Comparison of ENCODE assay signal across 9 cellular contexts in the genomic region with DNA sequence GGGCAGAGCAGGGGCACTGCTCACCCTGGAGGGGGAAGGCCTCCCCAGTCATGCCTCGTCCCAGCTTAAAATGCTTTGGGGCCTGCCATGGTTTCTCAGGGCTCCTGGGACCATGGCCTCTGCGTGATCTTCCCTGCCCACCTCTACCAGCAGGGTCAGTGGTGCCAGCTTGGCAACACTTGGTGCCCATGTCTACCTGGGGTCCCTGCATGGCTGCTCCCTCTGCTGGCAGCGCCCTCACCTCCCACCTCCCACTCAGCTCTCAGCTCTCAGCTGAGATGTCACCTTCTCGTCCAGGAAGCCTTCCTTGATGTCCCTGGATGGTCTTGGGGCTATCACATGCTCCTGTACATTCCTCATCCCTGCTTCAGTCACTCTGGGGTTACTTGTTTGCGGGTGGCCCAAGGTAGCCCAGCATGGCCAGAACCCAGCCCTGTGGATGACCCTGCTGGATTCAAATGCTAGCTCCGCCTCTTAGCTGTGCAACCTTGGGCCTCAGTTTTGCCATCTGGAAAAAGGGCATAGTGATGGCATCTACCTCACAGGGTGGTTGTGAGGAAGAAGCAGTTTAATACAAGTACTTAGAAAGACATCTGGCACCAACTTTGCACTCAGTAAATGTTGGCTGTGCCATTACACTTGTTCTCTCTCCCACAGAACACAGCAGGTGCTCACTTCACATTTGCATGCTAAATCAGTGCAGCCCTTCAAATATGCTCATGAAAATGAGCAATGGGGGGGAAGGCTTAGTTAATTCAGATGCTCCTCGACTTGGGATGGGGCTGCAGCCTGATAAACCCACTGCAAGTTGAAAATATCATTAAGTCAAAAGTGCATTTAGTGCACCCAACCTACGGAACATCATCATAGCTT. TPM values are rescaled to one million over a fixed set of nuclear protein-coding genes. Genes with fewer than 3 reads are reported as not detected.
DNase-seq lines count a peak whose midpoint lies in the region; ATAC-seq and TF ChIP-seq lines count a peak whose summit lies in the region.
"Had no signal": no experiment of that assay in that cellular context is flagged by ENCODE, and none has a peak within 500 bp of the region (broad histone marks: within the 10 kb centered on the region; RNA-seq: fewer than 3 reads in every experiment).

No MANE protein-coding gene starts in this region.

- H4K20me1 ChIP-seq in HCT116 (ENCODE audit: insufficient read depth), result no peaks in the 10 kb centered on the region

- H3K27me3 ChIP-seq in HCT116 (ENCODE audit: insufficient read depth, low read length) (no peaks in the 10 kb centered on the region), brain microvascular endothelial cell (replicated peaks) (no peaks in the 10 kb centered on the region)

- no peak overlapping the region for H3K27ac Mint-ChIP-seq in progenitor cell of endocrine pancreas
- H3K27ac Mint-ChIP-seq: memory B cell had no signal

- TF ChIP-seq CTCF in HCT116 (IDR thresholded peaks at IDR 0.05 in 2 of 3, conservative IDR thresholded peaks at IDR 0.05 in 1 of 3; ENCODE audit: borderline replicate concordance in 1 of 3, insufficient read depth in 1 of 3, low read depth in 2 of 3, low read length in 2 of 3), result peak; percentile 17 to 38 (median 20); a peak in 4 of 6 replicates
- peak; percentile 44 for TF ChIP-seq CTCF in brain microvascular endothelial cell (IDR thresholded peaks at IDR 0.05; ENCODE audit: low read depth, low read length, missing control alignments)
- TF ChIP-seq CTCF in progenitor cell of endocrine pancreas (IDR thresholded peaks at IDR 0.05; ENCODE audit: unreplicated experiment), result peak; percentile 22

- no peaks in the 10 kb centered on the region for H3K9me2 ChIP-seq in HCT116 (ENCODE audit: insufficient read depth)

- BruUV-seq in HCT116 (replicated peaks; lab: Mats Ljungman, UMichigan), result no TSS peak

- H2AFZ ChIP-seq in HCT116 (ENCODE audit: low read depth, low read length, poor library complexity, severe bottlenecking), result no peak overlapping the region

- no peak overlapping the region for H3K4me3 ChIP-seq in HCT116 (replicated peaks in 1 of 2; ENCODE audit: low read depth in 1 of 2, low read length in 2 of 2)
- no peak overlapping the region for H3K4me3 ChIP-seq in brain microvascular endothelial cell (ENCODE audit: low read depth, low read length)

- no peak for TF ChIP-seq POLR2A in HCT116 (IDR thresholded peaks at IDR 0.05; ENCODE audit: borderline replicate concordance, extremely low read depth, insufficient read depth, insufficient read length)

- no peaks in the 10 kb centered on the region for H3K36me3 ChIP-seq in HCT116 (ENCODE audit: control insufficient read depth in 1 of 2, insufficient read depth in 2 of 2, low read length in 2 of 2)
- no peaks in the 10 kb centered on the region for H3K36me3 ChIP-seq in brain microvascular endothelial cell (replicated peaks)

- no peaks in the 10 kb centered on the region for H3K36me3 Mint-ChIP-seq in progenitor cell of endocrine pancreas (ENCODE audit: insufficient read depth)
- H3K36me3 Mint-ChIP-seq: memory B cell had no signal

- POLR2A ChIA-PET in HCT116 (lab: Charles Lee), result no interaction called here

- H3K4me1 ChIP-seq in HCT116 (ENCODE audit: control insufficient read depth in 1 of 2, insufficient read depth in 2 of 2, low read length in 2 of 2), result peaks cover 4 to 10% of the 10 kb centered on the region in 2 experiments; a peak in 3 of 4 replicates

- peaks cover 12% of the 10 kb centered on the region for H3K4me1 Mint-ChIP-seq in progenitor cell of endocrine pancreas (ENCODE audit: low read depth)

- RAD21 ChIA-PET in HCT116 (lab: Charles Lee; ENCODE audit: low non-redundant PET in 1 of 2, low total read pairs in 2 of 2, uncharacterized antibody in 2 of 2, unreplicated experiment in 2 of 2), result no interaction called here

- H3K9me3 ChIP-seq in HCT116 (ENCODE audit: control insufficient read depth in 1 of 2, insufficient read depth in 1 of 2, low read depth in 1 of 2, low read length in 2 of 2), result no peaks in the 10 kb centered on the region

- no peak overlapping the region for H3K4me3 Mint-ChIP-seq in progenitor cell of endocrine pancreas (ENCODE audit: low read depth)
- H3K4me3 Mint-ChIP-seq: memory B cell had no signal

- no peak overlapping the region for H3K4me2 ChIP-seq in HCT116 (ENCODE audit: low read length)

- DNase-seq in activated CD8-positive, alpha-beta memory T cell treated with anti-CD3 and anti-CD28 coated beads, Interleukin-2, amount 50 U/mL, for 48 hours, result peak; percentile 61
- DNase-seq in activated CD8-positive, alpha-beta memory T cell treated with anti-CD3 and anti-CD28 coated beads for 24 hours, result no peak
- DNase-seq in HCT116 (ENCODE audit: low read depth, low spot score) (no peak), brain microvascular endothelial cell (no peak), progenitor cell of endocrine pancreas (ENCODE audit: low spot score, unreplicated experiment) (no peak), HuH-7 (ENCODE audit: low spot score) (no peak)

- no peak overlapping the region for H3K9ac ChIP-seq in HCT116 (ENCODE audit: low read length)

- intact Hi-C loops in HCT116 (cut with micrococcal nuclease), result no loop called here

- TF ChIP-seq RAD21 in HCT116 (IDR thresholded peaks at IDR 0.05; ENCODE audit: low read depth), result peak; percentile 29; the same call in 1 of the 2 replicates

- CTCF ChIA-PET in HCT116 (lab: Charles Lee), result no interaction called here

- no peak for ATAC-seq in HCT116
- ATAC-seq in HG03135 (IDR thresholded peaks at IDR 0.05; ENCODE audit: unreplicated experiment), result no peak
- no peak for ATAC-seq in HG03045 (IDR thresholded peaks at IDR 0.05; ENCODE audit: unreplicated experiment)

- peaks cover 24% of the 10 kb centered on the region for H3K27me3 Mint-ChIP-seq in progenitor cell of endocrine pancreas

- in situ Hi-C loops in brain microvascular endothelial cell (cut with HindIII; ENCODE audit: low pct_ligation_motif_present, low sequenced_read_pairs), result no loop called here

- no peaks in the 10 kb centered on the region for H3K79me2 ChIP-seq in HCT116 (ENCODE audit: insufficient read depth, low read length)

- no peaks in the 10 kb centered on the region for H3K9me3 Mint-ChIP-seq in progenitor cell of endocrine pancreas (ENCODE audit: low read depth)
- H3K9me3 Mint-ChIP-seq: memory B cell had no signal

- H3K27ac ChIP-seq in HCT116 (ENCODE audit: low read depth, low read length), result no peak overlapping the region; the same call in 1 of the 2 replicates
- no peak overlapping the region for H3K27ac ChIP-seq in brain microvascular endothelial cell

TF ChIP-seq in HCT116, 20 proteins besides CTCF, POLR2A, EP300 and RAD21 (continues in another document):
- TF ChIP-seq ZBTB33 (IDR thresholded peaks at IDR 0.05; ENCODE audit: extremely low read depth, insufficient replicate concordance, low read length) (no peak), FOSL1 (IDR thresholded peaks at IDR 0.05; ENCODE audit: low read depth) (no peak), CEBPB (IDR thresholded peaks at IDR 0.05; ENCODE audit: low read depth) (no peak), TCF7L2 (IDR thresholded peaks at IDR 0.05; ENCODE audit: borderline replicate concordance, extremely low read depth, insufficient read depth, insufficient read length) (no peak), ATF3 (IDR thresholded peaks at IDR 0.05) (no peak), YY1 (IDR thresholded peaks at IDR 0.05; ENCODE audit: extremely low read depth, insufficient replicate concordance, low read depth, low read length) (no peak), SP1 (IDR thresholded peaks at IDR 0.05; ENCODE audit: low read depth) (no peak), SIN3A (IDR thresholded peaks at IDR 0.05; ENCODE audit: low read depth) (no peak), ZFX (IDR thresholded peaks at IDR 0.05) (no peak), ZNF274 (IDR thresholded peaks at IDR 0.05; ENCODE audit: low read depth, low read length) (no peak)

RNA-seq across cellular contexts. Expression of gene PTPN1, which starts 53.5 kb away (rescaled TPM):
- total RNA-seq in HCT116 (2021; ENCODE audit: unreplicated experiment) (47.5 TPM), progenitor cell of endocrine pancreas (26.0 and 27.7 TPM in 2 replicates)
- polyA plus RNA-seq in HCT116 (2012), result 28.6 and 33.0 TPM in 2 replicates
